ENCODE assay signal across 1 cellular context in genomic region chr11:65500262-65501004, GRCh38.
A peak's percentile ranks its signal among the peaks of the same experiment; 100 is the strongest.
TF ChIP-seq lines count a peak whose summit lies in the region.

No MANE protein-coding gene starts in this region.

TF ChIP-seq in HepG2, 621 proteins besides CTCF, POLR2A, EP300 and RAD21 (continues in another document):
- TF ChIP-seq ZZZ3 (CRISPR knock-in tag; IDR thresholded peaks at IDR 0.05; ENCODE audit: borderline replicate concordance): no peak
- TF ChIP-seq SSRP1 (CRISPR knock-in tag; IDR thresholded peaks at IDR 0.05): peak; percentile 87; the same call in 1 of the 2 replicates
- TF ChIP-seq KLF16 (CRISPR knock-in tag; IDR thresholded peaks at IDR 0.05): 0 out of 4 replicates have a peak, but pooled peaks of 1 of the 2 experiments have one; percentile 25
- TF ChIP-seq PREB (CRISPR knock-in tag; IDR thresholded peaks at IDR 0.05): no peak
- no peak for TF ChIP-seq ZNF34 (CRISPR knock-in tag; IDR thresholded peaks at IDR 0.05; ENCODE audit: borderline replicate concordance)
- no peak for TF ChIP-seq ZNF235 (CRISPR knock-in tag; IDR thresholded peaks at IDR 0.05; ENCODE audit: borderline replicate concordance)
- TF ChIP-seq ZNF138 (CRISPR knock-in tag; IDR thresholded peaks at IDR 0.05; ENCODE audit: low read depth): no peak
- TF ChIP-seq ZSCAN5A (CRISPR knock-in tag; IDR thresholded peaks at IDR 0.05; ENCODE audit: borderline replicate concordance): no peak
- TF ChIP-seq DBP (CRISPR knock-in tag; IDR thresholded peaks at IDR 0.05; ENCODE audit: not compliant biosample characterization): no peak
- TF ChIP-seq ZC3H4 (CRISPR knock-in tag; IDR thresholded peaks at IDR 0.05; ENCODE audit: borderline replicate concordance): 0 out of 2 replicates have a peak, but pooled peaks have one; percentile 41
- peak; percentile 74; the same call in 1 of the 2 replicates for TF ChIP-seq MLLT10 (CRISPR knock-in tag; IDR thresholded peaks at IDR 0.05)
- no peak for TF ChIP-seq AHDC1 (CRISPR knock-in tag; IDR thresholded peaks at IDR 0.05; ENCODE audit: borderline replicate concordance)
- no peak for TF ChIP-seq ZNF253 (CRISPR knock-in tag; IDR thresholded peaks at IDR 0.05; ENCODE audit: borderline replicate concordance)
- no peak for TF ChIP-seq ZNF766 (CRISPR knock-in tag; IDR thresholded peaks at IDR 0.05; ENCODE audit: borderline replicate concordance)
- no peak for TF ChIP-seq ZNF354B (CRISPR knock-in tag; IDR thresholded peaks at IDR 0.05)
- TF ChIP-seq ZBTB42 (CRISPR knock-in tag; IDR thresholded peaks at IDR 0.05): no peak
- TF ChIP-seq ATF4 (CRISPR knock-in tag; IDR thresholded peaks at IDR 0.05): no peak
- TF ChIP-seq ZSCAN31 (CRISPR knock-in tag; IDR thresholded peaks at IDR 0.05; ENCODE audit: low read depth): no peak
- no peak for TF ChIP-seq MYC (CRISPR knock-in tag; IDR thresholded peaks at IDR 0.05; ENCODE audit: borderline replicate concordance)
- TF ChIP-seq MTERF4 (CRISPR knock-in tag; IDR thresholded peaks at IDR 0.05): 0 out of 2 replicates have a peak, but pooled peaks have one; percentile 35
- no peak for TF ChIP-seq LBX2 (CRISPR knock-in tag; IDR thresholded peaks at IDR 0.05; ENCODE audit: borderline replicate concordance)
- TF ChIP-seq THAP7 (CRISPR knock-in tag; IDR thresholded peaks at IDR 0.05): no peak
- no peak for TF ChIP-seq MEF2D (CRISPR knock-in tag; IDR thresholded peaks at IDR 0.05)
- no peak for TF ChIP-seq GABPA (IDR thresholded peaks at IDR 0.05; ENCODE audit: low read depth, low read length)
- no peak for TF ChIP-seq GABPA (CRISPR knock-in tag; IDR thresholded peaks at IDR 0.05; ENCODE audit: low read depth)
- no peak for TF ChIP-seq MTA3 (CRISPR knock-in tag; IDR thresholded peaks at IDR 0.05)
- TF ChIP-seq TFE3 (CRISPR knock-in tag; IDR thresholded peaks at IDR 0.05): no peak
- TF ChIP-seq SPEN (CRISPR knock-in tag; IDR thresholded peaks at IDR 0.05; ENCODE audit: low read depth): 0 out of 2 replicates have a peak, but pooled peaks have one; percentile 19
- TF ChIP-seq RBM22 (optimal IDR thresholded peaks at IDR 0.05; ENCODE audit: low read length): peak; percentile 86
- no peak for TF ChIP-seq ZNF720 (CRISPR knock-in tag; IDR thresholded peaks at IDR 0.05)
- no peak for TF ChIP-seq IRF9 (CRISPR knock-in tag; IDR thresholded peaks at IDR 0.05; ENCODE audit: borderline replicate concordance)
- TF ChIP-seq ELF4 (CRISPR knock-in tag; IDR thresholded peaks at IDR 0.05; ENCODE audit: borderline replicate concordance): no peak
- no peak; the same call in 1 of the 2 replicates for TF ChIP-seq KAT7 (CRISPR knock-in tag; IDR thresholded peaks at IDR 0.05; ENCODE audit: borderline replicate concordance)
- no peak for TF ChIP-seq ZNF83 (CRISPR knock-in tag; IDR thresholded peaks at IDR 0.05; ENCODE audit: borderline replicate concordance)
- TF ChIP-seq CHD4 (IDR thresholded peaks at IDR 0.05; ENCODE audit: borderline replicate concordance, low read length): no peak
- no peak for TF ChIP-seq ZNF282 (IDR thresholded peaks at IDR 0.05; ENCODE audit: partially characterized antibody)
- TF ChIP-seq THYN1 (CRISPR knock-in tag; IDR thresholded peaks at IDR 0.05; ENCODE audit: borderline replicate concordance, low read depth): no peak
- TF ChIP-seq ZC3H13 (CRISPR knock-in tag; IDR thresholded peaks at IDR 0.05): 0 out of 2 replicates have a peak, but pooled peaks have one; percentile 34
- TF ChIP-seq XRCC5 (optimal IDR thresholded peaks at IDR 0.05; ENCODE audit: low read length): no peak
- TF ChIP-seq KMT2B (CRISPR knock-in tag; IDR thresholded peaks at IDR 0.05): 0 out of 2 replicates have a peak, but pooled peaks have one; percentile 13
- no peak for TF ChIP-seq NR1H2 (CRISPR knock-in tag; IDR thresholded peaks at IDR 0.05; ENCODE audit: borderline replicate concordance, low read depth)
- peak; percentile 80; the same call in 1 of the 2 replicates for TF ChIP-seq AFF4 (CRISPR knock-in tag; IDR thresholded peaks at IDR 0.05)
- no peak for TF ChIP-seq MIER3 (CRISPR knock-in tag; IDR thresholded peaks at IDR 0.05; ENCODE audit: borderline replicate concordance)
- TF ChIP-seq RFX1 (IDR thresholded peaks at IDR 0.05): no peak
- TF ChIP-seq SRSF4 (IDR thresholded peaks at IDR 0.05; ENCODE audit: low read depth, low read length, poor library complexity, severe bottlenecking): peak; percentile 19
- TF ChIP-seq ZNF713 (CRISPR knock-in tag; IDR thresholded peaks at IDR 0.05): 0 out of 2 replicates have a peak, but pooled peaks have one; percentile 39
